ENCODE assay signal across 19 cellular contexts in the genomic region with DNA sequence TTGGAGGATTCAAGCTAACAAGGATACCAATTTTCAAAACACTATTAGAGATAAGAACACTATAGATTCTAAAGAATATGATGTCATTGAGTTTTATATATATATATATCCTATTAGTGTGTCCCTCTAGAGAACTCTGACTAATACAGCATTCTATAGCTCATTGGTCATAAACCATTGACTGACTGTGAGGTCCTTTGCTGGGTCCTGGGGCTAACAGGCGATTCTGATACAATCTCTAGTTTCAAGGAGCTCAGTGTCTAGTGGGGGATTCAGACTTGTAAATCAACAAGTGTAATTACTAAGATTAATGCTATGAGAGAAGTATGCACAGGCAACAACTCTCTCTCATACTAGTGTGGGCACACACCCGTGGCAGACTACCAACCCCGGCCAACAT.
DNase-seq lines count a peak whose midpoint lies in the region; FAIRE-seq and TF ChIP-seq lines count a peak whose summit lies in the region.
"Had no signal": no experiment of that assay in that cellular context is flagged by ENCODE, and none has a peak within 500 bp of the region (broad histone marks: within the 10 kb centered on the region; RNA-seq: fewer than 3 reads in every experiment).

No MANE protein-coding gene starts in this region.

- H3K36me3 ChIP-seq in brain microvascular endothelial cell (replicated peaks) (no peaks in the 10 kb centered on the region), neural progenitor cell (no peaks in the 10 kb centered on the region), small intestine (ENCODE audit: control insufficient read depth in 2 of 2, insufficient read depth in 2 of 2, low read length in 2 of 2) (peaks cover 0 to 4% of the 10 kb centered on the region in 2 donors)

- peaks cover 2% of the 10 kb centered on the region for H3K9me3 Mint-ChIP-seq in neural progenitor cell
- H3K9me3 Mint-ChIP-seq: GM23338 had no signal

- no peak for FAIRE-seq in small intestine (lab: Jason Lieb, UNC)
- FAIRE-seq: A549, GM12892, GM18507 had no signal

- H3K79me2 ChIP-seq in neural progenitor cell (ENCODE audit: low read depth): no peaks in the 10 kb centered on the region

- H3F3A ChIP-seq in neural progenitor cell (ENCODE audit: low read depth): no peaks in the 10 kb centered on the region

- no peak for TF ChIP-seq CTCF in brain microvascular endothelial cell (IDR thresholded peaks at IDR 0.05; ENCODE audit: low read depth, low read length, missing control alignments)
- no peak for TF ChIP-seq CTCF in neural progenitor cell (IDR thresholded peaks at IDR 0.05)

- no peak overlapping the region for H3K4me3 ChIP-seq in brain microvascular endothelial cell (ENCODE audit: low read depth, low read length)
- H3K4me3 ChIP-seq in neural progenitor cell: no peak overlapping the region
- H3K4me3 ChIP-seq in small intestine (ENCODE audit: low read depth in 1 of 2, low read length in 2 of 2): no peak overlapping the region
- H3K4me3 ChIP-seq: A549, GM23338 had no signal

- 96 to 99% (median 97%) methylated on average over 3 of the region's 3 CpGs for WGBS in small intestine, 3 donors

- H3K4me1 Mint-ChIP-seq in neural progenitor cell: no peaks in the 10 kb centered on the region

- H2AFZ ChIP-seq in neural progenitor cell (replicated peaks): no peak overlapping the region
- H2AFZ ChIP-seq: GM23338 had no signal

- no peaks in the 10 kb centered on the region for H4K20me1 ChIP-seq in neural progenitor cell (ENCODE audit: low read depth)

- no peaks in the 10 kb centered on the region for H3K27me3 Mint-ChIP-seq in neural progenitor cell (ENCODE audit: insufficient read depth, low read depth)
- H3K27me3 Mint-ChIP-seq: CD4-positive, alpha-beta memory T cell had no signal

- in situ Hi-C loops in brain microvascular endothelial cell (cut with HindIII; ENCODE audit: low pct_ligation_motif_present, low sequenced_read_pairs): no loop called here

- CTCF ChIA-PET in HEK293T (lab: Yijun Ruan, JAX): no interaction called here

- H3K27ac Mint-ChIP-seq in neural progenitor cell: no peak overlapping the region
- H3K27ac Mint-ChIP-seq: CD4-positive, alpha-beta memory T cell; GM23338 had no signal

- intact Hi-C loops in head of caudate nucleus (cut with DNase I): no loop called here

- peak; percentile 48 for DNase-seq in EL
- no peak for DNase-seq in HEK293T (ENCODE audit: extremely low spot score)
- DNase-seq in brain microvascular endothelial cell: peak; percentile 28
- DNase-seq in left kidney (ENCODE audit: low read depth, low spot score): peak; percentile 11
- DNase-seq in head of caudate nucleus: no peak
- no peak for DNase-seq in neural progenitor cell (ENCODE audit: low spot score)
- no peak for DNase-seq in small intestine
- DNase-seq in SIG-M5 treated with dmso at 0.1 percent for 504 hours (lab: John Stamatoyannopoulos, UW; ENCODE audit: unreplicated experiment): no peak
- DNase-seq: AML-193; CD4-positive, alpha-beta memory T cell; DMS79 treated with DMSO at 0.1 percent for 48 hours; GDM1; HCEC 1CT had no signal

- peaks cover 7% of the 10 kb centered on the region for H3K36me3 Mint-ChIP-seq in neural progenitor cell

- no peaks in the 10 kb centered on the region for H3K9me3 ChIP-seq in neural progenitor cell (ENCODE audit: low read depth)
- H3K9me3 ChIP-seq in small intestine (ENCODE audit: control insufficient read depth, low read depth): no peaks in the 10 kb centered on the region
- H3K9me3 ChIP-seq: A549 had no signal

- no peak overlapping the region for H3K4me2 ChIP-seq in neural progenitor cell
- H3K4me2 ChIP-seq: A549, GM23338, KMS-11 had no signal

- H3K4me1 ChIP-seq in neural progenitor cell (peaks cover 7% of the 10 kb centered on the region), small intestine (ENCODE audit: control insufficient read depth in 2 of 2, insufficient read depth in 1 of 2, low read depth in 1 of 2, low read length in 1 of 2) (peaks cover 0 to 5% of the 10 kb centered on the region in 2 donors)
- H3K4me1 ChIP-seq: A549 had no signal

- H3K4me3 Mint-ChIP-seq in neural progenitor cell: no peak overlapping the region
- H3K4me3 Mint-ChIP-seq: CD4-positive, alpha-beta memory T cell; GM23338 had no signal

- H3K27me3 ChIP-seq in brain microvascular endothelial cell (replicated peaks) (no peaks in the 10 kb centered on the region), neural progenitor cell (no peaks in the 10 kb centered on the region), small intestine (ENCODE audit: control insufficient read depth in 2 of 2, insufficient read depth in 2 of 2, low read length in 2 of 2) (no peaks in the 10 kb centered on the region)

- H3K27ac ChIP-seq in brain microvascular endothelial cell (no peak overlapping the region), neural progenitor cell (no peak overlapping the region), small intestine (ENCODE audit: low read depth in 1 of 2, low read length in 1 of 2) (no peak overlapping the region)
- H3K27ac ChIP-seq: A549, C4-2B, KMS-11 had no signal

- H3K9ac ChIP-seq in neural progenitor cell: no peak overlapping the region
- H3K9ac ChIP-seq: KMS-11 had no signal

- POLR2A ChIA-PET in HEK293T (lab: Yijun Ruan, JAX): no interaction called here

TF ChIP-seq in HEK293T, 16 proteins besides CTCF, POLR2A, EP300 and RAD21:
- TF ChIP-seq, protein P1, sequence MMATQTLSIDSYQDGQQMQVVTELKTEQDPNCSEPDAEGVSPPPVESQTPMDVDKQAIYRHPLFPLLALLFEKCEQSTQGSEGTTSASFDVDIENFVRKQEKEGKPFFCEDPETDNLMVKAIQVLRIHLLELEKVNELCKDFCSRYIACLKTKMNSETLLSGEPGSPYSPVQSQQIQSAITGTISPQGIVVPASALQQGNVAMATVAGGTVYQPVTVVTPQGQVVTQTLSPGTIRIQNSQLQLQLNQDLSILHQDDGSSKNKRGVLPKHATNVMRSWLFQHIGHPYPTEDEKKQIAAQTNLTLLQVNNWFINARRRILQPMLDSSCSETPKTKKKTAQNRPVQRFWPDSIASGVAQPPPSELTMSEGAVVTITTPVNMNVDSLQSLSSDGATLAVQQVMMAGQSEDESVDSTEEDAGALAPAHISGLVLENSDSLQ (IDR thresholded peaks at IDR 0.05): peak; percentile 18
- TF ChIP-seq CTBP1 (IDR thresholded peaks at IDR 0.05; ENCODE audit: borderline replicate concordance): no peak

Comparison
In these comparisons a context has a peak if more than half of its experiments do, and no peak if none do; other contexts are left out.
1. DNase-seq: peak in EL (single experiment), brain microvascular endothelial cell (single experiment) and left kidney (single experiment); none in HEK293T (single experiment), head of caudate nucleus (0 of 42), neural progenitor cell (single experiment), small intestine (single experiment) and SIG-M5 treated with dmso at 0.1 percent for 504 hours (single experiment).